In the genomic region with DNA sequence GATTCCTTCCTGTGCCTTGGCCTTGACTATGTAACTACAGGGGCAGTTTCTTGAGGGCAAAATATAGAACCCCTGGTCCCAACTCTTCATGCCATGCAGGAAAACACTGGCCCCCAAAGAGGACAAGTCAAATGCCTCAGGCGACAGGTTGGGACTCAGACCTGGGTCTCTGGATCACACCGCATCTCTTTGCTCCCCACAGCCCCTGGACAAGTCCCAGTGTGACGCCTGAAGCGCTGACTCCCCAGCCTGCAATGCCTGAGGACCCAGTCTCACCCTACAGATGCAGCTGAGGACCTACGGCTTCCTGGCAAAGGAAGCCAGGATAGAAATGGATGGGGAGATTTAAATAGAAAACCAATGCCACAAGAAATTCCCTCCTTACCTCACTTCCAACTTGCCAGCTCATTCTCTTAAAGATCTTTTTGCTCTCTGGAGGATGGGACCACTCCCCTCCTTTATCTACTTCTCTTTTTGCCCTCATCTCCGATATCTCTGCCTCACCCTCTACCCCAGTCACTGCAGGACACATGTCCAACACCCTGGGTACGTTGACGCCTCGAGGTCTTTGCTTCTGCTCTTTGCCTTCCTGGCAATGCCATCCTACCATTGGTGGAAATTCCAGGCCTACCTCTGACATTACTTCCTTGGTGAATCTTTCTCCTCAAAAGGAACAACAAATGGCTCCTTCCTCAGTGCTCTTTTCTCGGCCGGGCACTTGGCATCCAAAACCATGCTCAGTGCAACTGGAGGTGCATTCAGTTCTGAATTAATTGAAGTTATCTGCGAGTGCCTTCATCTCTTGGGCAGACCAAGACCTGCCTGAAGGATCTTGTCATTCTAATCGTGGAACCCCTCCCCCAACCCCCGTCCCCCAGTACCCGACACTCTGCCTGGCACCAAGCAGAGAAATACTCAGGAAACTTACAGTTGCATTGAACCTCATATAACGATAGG, we compare ENCODE assay signal across 22 cellular contexts. TPM values are rescaled to one million over a fixed set of nuclear protein-coding genes. Genes with fewer than 3 reads are reported as not detected.
DNase-seq lines count a peak whose midpoint lies in the region; ATAC-seq and TF ChIP-seq lines count a peak whose summit lies in the region.
"Had no signal": no experiment of that assay in that cellular context is flagged by ENCODE, and none has a peak within 500 bp of the region (broad histone marks: within the 10 kb centered on the region; RNA-seq: fewer than 3 reads in every experiment).

No MANE protein-coding gene starts in this region.

- no peak overlapping the region for H3K27ac ChIP-seq in CD8-positive, alpha-beta memory T cell (ENCODE audit: low read depth, low read length)
- H3K27ac ChIP-seq in coronary artery: no peak overlapping the region
- H3K27ac ChIP-seq: 22Rv1, BLaER1, SK-N-MC had no signal

- no peak for ATAC-seq in HG03457 (IDR thresholded peaks at IDR 0.05; ENCODE audit: unreplicated experiment)
- ATAC-seq: HCT116, left colon had no signal

- CTCF ChIA-PET in CD8-positive, alpha-beta memory T cell (lab: Charles Lee): no interaction called here

- H3K27me3 ChIP-seq in CD8-positive, alpha-beta memory T cell (ENCODE audit: insufficient read depth, low read length, poor library complexity, severe bottlenecking): peaks cover 4% of the 10 kb centered on the region
- H3K27me3 ChIP-seq: BLaER1 had no signal

- H3K4me1 ChIP-seq in CD8-positive, alpha-beta memory T cell (ENCODE audit: insufficient read depth, low read length): peaks cover 22% of the 10 kb centered on the region

- H3K9me3 ChIP-seq in CD8-positive, alpha-beta memory T cell (ENCODE audit: low read length): no peaks in the 10 kb centered on the region
- H3K9me3 ChIP-seq: BLaER1 had no signal

- no peak overlapping the region for H3K4me3 ChIP-seq in CD8-positive, alpha-beta memory T cell (ENCODE audit: low read length)
- no peak overlapping the region for H3K4me3 ChIP-seq in coronary artery
- H3K4me3 ChIP-seq: BLaER1, SK-N-MC had no signal

- POLR2A ChIA-PET in CD8-positive, alpha-beta memory T cell (lab: Charles Lee): no interaction called here

- DNase-seq in T-helper 2 cell treated with Interferon-gamma antibody and Interleukin-4, amounts not matched to agents 5 μg/mL and 100 μg/mL, for 36 hours (ENCODE audit: low spot score): peak; percentile 2
- DNase-seq in T-helper 2 cell: no peak
- DNase-seq in CD8-positive, alpha-beta memory T cell: no peak
- peak; percentile 59 for DNase-seq in coronary artery (ENCODE audit: low spot score)
- no peak for DNase-seq in HT-29 (ENCODE audit: low spot score)
- no peak for DNase-seq in RKO (ENCODE audit: low spot score)
- DNase-seq: activated B cell treated with CpG ODN at 0.5 μM for 24 hours; activated naive CD4-positive, alpha-beta T cell; Kasumi-1; left colon; midbrain; NCI-H1092; NCI-H2081 treated with DMSO at 0.1 percent for 48 hours; RPMI8226; stimulated activated CD4-positive, alpha-beta T cell treated with anti-CD3 and anti-CD28 coated beads, Interleukin-12 subunit alpha, Interleukin-12 subunit beta, amount 100 ng/mL, for 4 hours; T1000 had no signal

- no peaks in the 10 kb centered on the region for H3K36me3 Mint-ChIP-seq in T-helper 2 cell treated with Interferon-gamma antibody and Interleukin-4, amounts not matched to agents 5 μg/mL and 100 μg/mL, for 36 hours (ENCODE audit: low read depth)
- peaks cover 0 to 7% (median 1%) of the 10 kb centered on the region in 3 donors for H3K36me3 Mint-ChIP-seq in CD8-positive, alpha-beta memory T cell
- H3K36me3 Mint-ChIP-seq in nephron (ENCODE audit: low read depth): no peaks in the 10 kb centered on the region

- no peak overlapping the region for H3K4me3 Mint-ChIP-seq in T-helper 2 cell treated with Interferon-gamma antibody and Interleukin-4, amounts not matched to agents 5 μg/mL and 100 μg/mL, for 36 hours
- H3K4me3 Mint-ChIP-seq in CD8-positive, alpha-beta memory T cell: peak overlapping the region in 6 of 7 donors; percentile 48 to 93 (median 90)
- peak overlapping the region; percentile 94 to 97 (median 95) for H3K4me3 Mint-ChIP-seq in nephron

- H3K4me1 Mint-ChIP-seq in T-helper 2 cell treated with Interferon-gamma antibody and Interleukin-4, amounts not matched to agents 5 μg/mL and 100 μg/mL, for 36 hours (ENCODE audit: low read depth): peaks cover 16% of the 10 kb centered on the region
- peaks cover 28 to 31% (median 31%) of the 10 kb centered on the region in 3 donors for H3K4me1 Mint-ChIP-seq in CD8-positive, alpha-beta memory T cell
- peaks cover 43% of the 10 kb centered on the region for H3K4me1 Mint-ChIP-seq in nephron

- H3K27ac Mint-ChIP-seq in T-helper 2 cell treated with Interferon-gamma antibody and Interleukin-4, amounts not matched to agents 5 μg/mL and 100 μg/mL, for 36 hours: no peak overlapping the region
- peak overlapping the region in 1 of 8 donors; percentile 85 for H3K27ac Mint-ChIP-seq in CD8-positive, alpha-beta memory T cell
- peak overlapping the region in 1 of 3 experiments; percentile 40 for H3K27ac Mint-ChIP-seq in nephron
- H3K27ac Mint-ChIP-seq: activated B cell treated with CpG ODN at 0.5 μM for 24 hours had no signal

- H3K27me3 Mint-ChIP-seq in T-helper 2 cell treated with Interferon-gamma antibody and Interleukin-4, amounts not matched to agents 5 μg/mL and 100 μg/mL, for 36 hours (ENCODE audit: low read depth): peaks cover 52% of the 10 kb centered on the region
- H3K27me3 Mint-ChIP-seq in CD8-positive, alpha-beta memory T cell: peaks cover 3 to 7% of the 10 kb centered on the region in 2 donors
- H3K27me3 Mint-ChIP-seq in nephron (ENCODE audit: low read depth): peaks cover 54% of the 10 kb centered on the region

- TF ChIP-seq CTCF in coronary artery (IDR thresholded peaks at IDR 0.05) (no peak), nephron (IDR thresholded peaks at IDR 0.05; ENCODE audit: unreplicated experiment in 3 of 3) (no peak)

- peaks cover 7% of the 10 kb centered on the region for H3K9me3 Mint-ChIP-seq in T-helper 2 cell treated with Interferon-gamma antibody and Interleukin-4, amounts not matched to agents 5 μg/mL and 100 μg/mL, for 36 hours
- H3K9me3 Mint-ChIP-seq in CD8-positive, alpha-beta memory T cell: no peaks in the 10 kb centered on the region
- H3K9me3 Mint-ChIP-seq in nephron: no peaks in the 10 kb centered on the region
- H3K9me3 Mint-ChIP-seq: activated B cell treated with CpG ODN at 0.5 μM for 24 hours had no signal

- H3K36me3 ChIP-seq in CD8-positive, alpha-beta memory T cell (ENCODE audit: insufficient read depth, low read length): no peaks in the 10 kb centered on the region
- H3K36me3 ChIP-seq: BLaER1 had no signal

RNA-seq across cellular contexts. Expression of a gene that starts 2.0 kb away (rescaled TPM):
- total RNA-seq in CD8-positive, alpha-beta memory T cell: 1 to 10 TPM; 5.6 to 7.7 TPM
- polyA plus RNA-seq in CD8-positive, alpha-beta memory T cell: 3.1 TPM
- total RNA-seq in HT-29 (2014; rRNA removed; shearing (Covaris generic)): 2.0 and 3.7 TPM in 2 replicates

Comparison
In these comparisons a context has a peak if more than half of its experiments do, and no peak if none do; other contexts are left out.
1. DNase-seq: peak in T-helper 2 cell treated with Interferon-gamma antibody and Interleukin-4, amounts not matched to agents 5 μg/mL and 100 μg/mL, for 36 hours (single experiment) and coronary artery (single experiment); none in T-helper 2 cell (0 of 5), CD8-positive, alpha-beta memory T cell (0 of 5), HT-29 (single experiment) and RKO (single experiment).